In the genomic region with DNA sequence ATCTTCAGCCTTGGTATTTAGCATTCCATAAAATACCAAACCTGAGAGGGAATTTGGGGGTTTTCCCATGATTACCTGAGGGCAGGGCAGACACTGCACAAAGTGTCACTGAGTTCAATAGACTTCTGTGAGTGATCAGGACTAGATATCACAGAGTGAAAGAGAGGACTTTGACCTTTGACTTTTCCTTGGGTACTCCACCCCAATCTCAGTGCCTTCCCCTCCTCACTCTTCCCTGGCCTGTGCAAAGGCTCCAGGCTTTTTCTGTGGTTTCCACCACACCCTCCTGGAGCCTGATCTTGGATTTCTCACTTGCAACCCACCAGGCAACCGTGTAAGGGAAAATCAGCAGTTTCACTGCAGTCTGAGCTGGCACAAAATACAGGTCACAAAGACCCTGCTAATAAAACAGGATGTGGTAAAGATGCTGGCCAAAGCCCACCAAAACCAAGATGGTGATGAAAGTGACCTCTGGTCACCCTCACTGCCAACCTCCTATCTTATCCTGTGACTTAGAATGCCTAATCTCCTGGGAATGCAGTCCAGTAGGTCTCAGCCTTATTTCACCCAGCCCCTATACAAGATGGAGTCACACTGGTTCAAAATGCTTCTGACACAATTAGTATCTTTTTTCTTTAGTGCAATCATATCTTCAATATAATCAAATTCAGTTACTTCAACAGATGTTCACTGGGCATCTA, we compare ENCODE assay signal across 15 cellular contexts.
DNase-seq lines count a peak whose midpoint lies in the region; ATAC-seq and TF ChIP-seq lines count a peak whose summit lies in the region.
"Had no signal": no experiment of that assay in that cellular context is flagged by ENCODE, and none has a peak within 500 bp of the region (broad histone marks: within the 10 kb centered on the region; RNA-seq: fewer than 3 reads in every experiment).

No MANE protein-coding gene starts in this region.

- 63% methylated on average over 1 of the region's 1 CpG; no CpG with 5 or more reads in 1 of the 2 experiments for WGBS in endodermal cell (ENCODE audit: insufficient coverage in 1 of 2, insufficient read length in 1 of 2), 2 experiments

- ATAC-seq in PC-3, result peak; percentile 42
- ATAC-seq in Right ventricle myocardium superior (ENCODE audit: poor library complexity), result no peak
- no peak; the same call in 1 of the 2 replicates for ATAC-seq in WTC11
- ATAC-seq: T-cell had no signal

- intact Hi-C loops in PC-3 (cut with micrococcal nuclease), result no loop called here
- intact Hi-C loops in Right ventricle myocardium superior (cut with DNase I), result no loop called here

- H3K9me3 Mint-ChIP-seq in endodermal cell (no peaks in the 10 kb centered on the region), osteocyte (ENCODE audit: unreplicated experiment) (no peaks in the 10 kb centered on the region), WTC11 (peaks cover 12% of the 10 kb centered on the region)
- H3K9me3 Mint-ChIP-seq: memory B cell, T-cell had no signal

- no peak for TF ChIP-seq RAD21 in neural cell (conservative IDR thresholded peaks at IDR 0.05)

- H3F3A ChIP-seq in PC-3 (ENCODE audit: low read length, unreplicated experiment), result no peaks in the 10 kb centered on the region
- H3F3A ChIP-seq in neural cell (ENCODE audit: insufficient read depth, low read length, poor library complexity, severe bottlenecking), result no peaks in the 10 kb centered on the region

- CTCF ChIA-PET in PC-3 (lab: Charles Lee), result no interaction called here
- CTCF ChIA-PET in WTC11 (lab: Charles Lee), result no interaction called here

- H3K79me2 ChIP-seq in PC-3 (ENCODE audit: low read length), result no peaks in the 10 kb centered on the region
- no peaks in the 10 kb centered on the region for H3K79me2 ChIP-seq in neural cell (replicated peaks; ENCODE audit: insufficient read depth, low read length)

- peaks cover 38% of the 10 kb centered on the region for H3K4me1 ChIP-seq in ES-I3 (ENCODE audit: insufficient read depth, low read length)
- peaks cover 20% of the 10 kb centered on the region for H3K4me1 ChIP-seq in PC-3 (ENCODE audit: insufficient read depth, low read length)
- peaks cover 30% of the 10 kb centered on the region for H3K4me1 ChIP-seq in endodermal cell (ENCODE audit: control insufficient read depth, insufficient read depth, low read length)

- no peak overlapping the region for H3K27ac Mint-ChIP-seq in endodermal cell
- H3K27ac Mint-ChIP-seq in osteocyte (ENCODE audit: unreplicated experiment), result no peak overlapping the region
- no peak overlapping the region for H3K27ac Mint-ChIP-seq in WTC11
- H3K27ac Mint-ChIP-seq: memory B cell, T-cell had no signal

- H4K20me1 ChIP-seq in PC-3 (ENCODE audit: low read length) (no peaks in the 10 kb centered on the region), neural cell (ENCODE audit: insufficient read depth) (no peaks in the 10 kb centered on the region)

- H3K4me1 Mint-ChIP-seq in endodermal cell, result peaks cover 66% of the 10 kb centered on the region
- H3K4me1 Mint-ChIP-seq in osteocyte (ENCODE audit: unreplicated experiment), result peaks cover 9% of the 10 kb centered on the region
- peaks cover 54% of the 10 kb centered on the region for H3K4me1 Mint-ChIP-seq in WTC11

- H3K9me2 ChIP-seq in PC-3 (replicated peaks; ENCODE audit: low read length) (no peaks in the 10 kb centered on the region), neural cell (ENCODE audit: insufficient read depth, low read length) (no peaks in the 10 kb centered on the region)

- BruUV-seq in PC-3 (replicated peaks; lab: Mats Ljungman, UMichigan), result no TSS peak

- H3K27me3 Mint-ChIP-seq in endodermal cell (ENCODE audit: insufficient read depth) (no peaks in the 10 kb centered on the region), osteocyte (ENCODE audit: unreplicated experiment) (peaks cover 4% of the 10 kb centered on the region), WTC11 (ENCODE audit: low read depth) (peaks cover 12% of the 10 kb centered on the region)

- peak overlapping the region; percentile 18; the same call in 1 of the 2 replicates for H3K9ac ChIP-seq in ES-I3 (ENCODE audit: low read depth, low read length)
- no peak overlapping the region for H3K9ac ChIP-seq in PC-3 (ENCODE audit: low read length)
- H3K9ac ChIP-seq in endodermal cell (ENCODE audit: extremely low read depth, low read length, poor library complexity, severe bottlenecking), result no peak overlapping the region
- peak overlapping the region; percentile 34 for H3K9ac ChIP-seq in neural cell (ENCODE audit: low read length)

- H2AFZ ChIP-seq in PC-3 (ENCODE audit: low read length), result peak overlapping the region; percentile 68
- H2AFZ ChIP-seq in neural cell (ENCODE audit: low read depth, low read length), result no peak overlapping the region

- H3K27ac ChIP-seq in PC-3 (ENCODE audit: low read length), result peak overlapping the region; percentile 67
- no peak overlapping the region for H3K27ac ChIP-seq in endodermal cell (ENCODE audit: low read depth, low read length)
- peak overlapping the region; percentile 23 for H3K27ac ChIP-seq in neural cell (ENCODE audit: low read length)
- H3K27ac ChIP-seq: cardiac muscle cell, ovary had no signal

- no peaks in the 10 kb centered on the region for H3K36me3 ChIP-seq in ES-I3 (ENCODE audit: insufficient read depth, low read length)
- H3K36me3 ChIP-seq in PC-3 (ENCODE audit: low read depth, low read length), result no peaks in the 10 kb centered on the region
- no peaks in the 10 kb centered on the region for H3K36me3 ChIP-seq in endodermal cell (ENCODE audit: control insufficient read depth, insufficient read depth, low read length)
- H3K36me3 ChIP-seq in neural cell (ENCODE audit: insufficient read depth, low read length), result no peaks in the 10 kb centered on the region
- H3K36me3 ChIP-seq: cardiac muscle cell, ovary had no signal

- H3K4me3 ChIP-seq in PC-3 (ENCODE audit: low read length) (peak overlapping the region; percentile 34; the same call in 1 of the 2 replicates), endodermal cell (ENCODE audit: low read length) (peak overlapping the region; percentile 60), neural cell (ENCODE audit: low read length) (no peak overlapping the region)
- H3K4me3 ChIP-seq: cardiac muscle cell, ovary had no signal

- POLR2A ChIA-PET in PC-3 (lab: Charles Lee; ENCODE audit: unreplicated experiment), result interaction anchor here (0.6 kb wide), 1 partner anchor 287 kb away, joined by 3 read pairs; no protein-coding TSS in a partner anchor
- POLR2A ChIA-PET in WTC11 (lab: Charles Lee), result no interaction called here

- no peaks in the 10 kb centered on the region for H3K9me3 ChIP-seq in ES-I3 (ENCODE audit: control insufficient read depth, insufficient read depth, low read length)
- H3K9me3 ChIP-seq in PC-3 (ENCODE audit: low read length), result no peaks in the 10 kb centered on the region
- H3K9me3 ChIP-seq in endodermal cell (ENCODE audit: control insufficient read depth, low read length), result no peaks in the 10 kb centered on the region
- no peaks in the 10 kb centered on the region for H3K9me3 ChIP-seq in neural cell (ENCODE audit: low read length)
- H3K9me3 ChIP-seq: ovary had no signal

- TF ChIP-seq CTCF in PC-3 (conservative IDR thresholded peaks at IDR 0.05; ENCODE audit: low read depth, low read length) (no peak), endodermal cell (conservative IDR thresholded peaks at IDR 0.05) (no peak), neural cell (IDR thresholded peaks at IDR 0.05; ENCODE audit: poor library complexity, severe bottlenecking) (no peak), osteocyte (IDR thresholded peaks at IDR 0.05) (no peak), WTC11 (IDR thresholded peaks at IDR 0.05) (no peak)

- H3K4me3 Mint-ChIP-seq in endodermal cell, result peak overlapping the region; percentile 46
- H3K4me3 Mint-ChIP-seq in osteocyte (ENCODE audit: unreplicated experiment), result no peak overlapping the region
- no peak overlapping the region for H3K4me3 Mint-ChIP-seq in WTC11
- H3K4me3 Mint-ChIP-seq: memory B cell had no signal

- peak; percentile 50 for DNase-seq in PC-3
- DNase-seq in endodermal cell, result no peak
- DNase-seq in Right ventricle myocardium superior, result no peak
- DNase-seq in NCI-H2107 (lab: John Stamatoyannopoulos, UW), result no peak
- DNase-seq in osteocyte (ENCODE audit: extremely low spot score, unreplicated experiment), result no peak
- DNase-seq in WTC11 (ENCODE audit: low spot score), result no peak
- DNase-seq: activated naive CD4-positive, alpha-beta T cell treated with anti-CD3 and anti-CD28 coated beads, Interleukin-2, amount 50 U/mL, for 16 hours; DMS 273 treated with DMSO at 0.1 percent for 48 hours; stimulated activated naive CD8-positive, alpha-beta T cell treated with anti-CD3 and anti-CD28 coated beads, Interleukin-15, Interleukin-2, amounts not matched to agents 100 U/mL and 50 U/mL, for 24 hours; T-cell had no signal

- H3K4me2 ChIP-seq in PC-3 (ENCODE audit: low read length), result peak overlapping the region; percentile 76
- H3K4me2 ChIP-seq in neural cell (ENCODE audit: low read length), result no peak overlapping the region

- H3K36me3 Mint-ChIP-seq in endodermal cell (ENCODE audit: low read depth), result no peaks in the 10 kb centered on the region
- H3K36me3 Mint-ChIP-seq in osteocyte (ENCODE audit: unreplicated experiment), result no peaks in the 10 kb centered on the region
- peaks cover 3% of the 10 kb centered on the region; the same call in 1 of the 2 replicates for H3K36me3 Mint-ChIP-seq in WTC11
- H3K36me3 Mint-ChIP-seq: memory B cell, T-cell had no signal

- TF ChIP-seq EP300 in neural cell (conservative IDR thresholded peaks at IDR 0.05; ENCODE audit: poor library complexity, severe bottlenecking), result no peak

- H3K27me3 ChIP-seq in PC-3 (ENCODE audit: low read length) (no peaks in the 10 kb centered on the region), endodermal cell (ENCODE audit: control insufficient read depth, insufficient read depth, low read length, poor library complexity, severe bottlenecking) (no peaks in the 10 kb centered on the region), neural cell (ENCODE audit: insufficient read depth, low read depth, low read length) (no peaks in the 10 kb centered on the region)
- H3K27me3 ChIP-seq: cardiac muscle cell, ovary had no signal

TF ChIP-seq in neural cell, 6 proteins besides CTCF, POLR2A, EP300 and RAD21 (continues in another document):
- TF ChIP-seq EZH2 (IDR thresholded peaks at IDR 0.05; ENCODE audit: borderline replicate concordance, insufficient read depth, low read length, poor library complexity, severe bottlenecking) (no peak), POLR2AphosphoS5 (IDR thresholded peaks at IDR 0.05) (no peak), TAF1 (IDR thresholded peaks at IDR 0.05; ENCODE audit: low read depth) (no peak), MXI1 (conservative IDR thresholded peaks at IDR 0.05; ENCODE audit: poor library complexity, severe bottlenecking) (no peak)

TF ChIP-seq in WTC11, 78 proteins besides CTCF, POLR2A, EP300 and RAD21:
- TF ChIP-seq ETV6 (CRISPR knock-in tag; IDR thresholded peaks at IDR 0.05), result no peak
- TF ChIP-seq ZNF138 (CRISPR knock-in tag; conservative IDR thresholded peaks at IDR 0.05), result no peak

Comparison
In these comparisons a context has a peak if more than half of its experiments do, and no peak if none do; other contexts are left out.
1. H3K9ac ChIP-seq: peak in ES-I3 (single experiment) and neural cell (single experiment); none in PC-3 (single experiment) and endodermal cell (single experiment).